ENCODE assay signal across 8 cellular contexts in the genomic region with DNA sequence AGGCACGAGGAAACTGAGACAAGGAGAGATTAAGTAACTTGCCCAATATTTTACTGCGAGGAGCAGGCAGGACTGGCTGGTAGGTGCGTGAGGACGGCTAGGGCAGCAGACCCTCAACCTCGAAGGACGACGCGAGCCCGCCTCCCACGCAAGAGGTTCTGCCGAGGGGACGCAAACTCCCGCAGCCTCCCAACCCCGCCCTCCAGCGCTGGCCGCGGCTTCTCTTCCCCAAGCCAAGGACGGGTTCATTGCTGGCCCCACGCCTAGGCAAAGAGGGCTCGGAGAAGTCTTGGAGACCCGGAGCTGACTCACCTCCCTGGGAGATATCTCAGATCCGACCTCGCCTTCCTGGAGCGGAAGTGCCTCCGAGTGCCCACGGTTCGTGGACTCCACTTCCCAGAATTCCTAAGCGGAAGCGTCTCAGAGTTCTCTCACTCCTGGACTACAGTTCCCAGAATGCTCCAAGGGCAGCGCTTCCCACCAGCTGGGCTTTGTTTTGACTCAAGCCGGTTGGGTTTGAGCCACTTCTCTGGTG. TPM values are rescaled to one million over a fixed set of nuclear protein-coding genes. Genes with fewer than 3 reads are reported as not detected.
DNase-seq lines count a peak whose midpoint lies in the region; ATAC-seq and TF ChIP-seq lines count a peak whose summit lies in the region.

TSS of gene ZNF235 (minus strand) at position 367 of the 535 bp plus-strand sequence. CDS start 1,621 bp downstream, outside the sequence.

- H3K9me2 ChIP-seq in OCI-LY1 (ENCODE audit: low read depth, low read length), result no peaks in the 10 kb centered on the region

- TF ChIP-seq CTCF in Caco-2 (IDR thresholded peaks at IDR 0.05; ENCODE audit: insufficient read depth in 1 of 2, low read depth in 1 of 2, low read length in 1 of 2, severe bottlenecking in 1 of 2, unreplicated experiment in 1 of 2) (no peak), OCI-LY1 (IDR thresholded peaks at IDR 0.05; ENCODE audit: low read length) (no peak), epithelial cell of proximal tubule (conservative IDR thresholded peaks at IDR 0.05; ENCODE audit: low read depth, low read length) (no peak), mucosa of descending colon (IDR thresholded peaks at IDR 0.05) (no peak)

- peaks cover 20% of the 10 kb centered on the region for H3K36me3 Mint-ChIP-seq in Caco-2 (ENCODE audit: insufficient read depth, unreplicated experiment)

- H3K27ac ChIP-seq in HUES6 (ENCODE audit: low read depth, low read length) (peak within 1 kb of the TSS; percentile 8; the same call in 1 of the 2 replicates), OCI-LY1 (ENCODE audit: low read depth, low read length, poor library complexity, severe bottlenecking) (no peak within 1 kb of the TSS)

- H3K9me3 ChIP-seq in Caco-2 (0 out of 2 replicates have a peak, but pooled peaks cover 3% of the 10 kb centered on the region), HUES6 (ENCODE audit: control insufficient read depth, insufficient read depth, low read depth, low read length) (no peaks in the 10 kb centered on the region), OCI-LY1 (ENCODE audit: low read length) (no peaks in the 10 kb centered on the region), mucosa of descending colon (peaks cover 20% of the 10 kb centered on the region)

- H3K9me3 Mint-ChIP-seq in Caco-2 (ENCODE audit: unreplicated experiment), result peaks cover 14% of the 10 kb centered on the region

- H3K9ac ChIP-seq in HUES6 (ENCODE audit: low read length) (peak within 1 kb of the TSS; percentile 85), OCI-LY1 (ENCODE audit: low read length) (peak within 1 kb of the TSS; percentile 65)

- H3K79me2 ChIP-seq in OCI-LY1 (ENCODE audit: insufficient read depth, low read length), result no peaks in the 10 kb centered on the region

- intact Hi-C loops in Caco-2 (cut with micrococcal nuclease; ENCODE audit: unreplicated experiment), result loop anchor here (1.0 kb wide), 4 partner anchors 45 to 191 kb away; partner anchors contain the start of genes ZNF112, ZNF225, ZNF227 and ZNF233
- intact Hi-C loops in mucosa of descending colon (cut with DNase I, micrococcal nuclease), result no loop called here

- H3K4me1 ChIP-seq in Caco-2 (peaks cover 6% of the 10 kb centered on the region; the same call in 1 of the 2 replicates), HUES6 (ENCODE audit: control insufficient read depth, insufficient read depth, low read length) (peaks cover 6% of the 10 kb centered on the region; the same call in 1 of the 2 replicates), OCI-LY1 (ENCODE audit: insufficient read depth, low read length, severe bottlenecking) (peaks cover 4% of the 10 kb centered on the region), mucosa of descending colon (ENCODE audit: low read depth) (no peaks in the 10 kb centered on the region)

- no peak within 1 kb of the TSS for H2AFZ ChIP-seq in OCI-LY1 (ENCODE audit: low read length)

- H3K27ac Mint-ChIP-seq in Caco-2 (ENCODE audit: unreplicated experiment), result peak within 1 kb of the TSS; percentile 60

- POLR2A ChIA-PET in Caco-2 (lab: Charles Lee), result interaction anchor here (0.5 to 1.5 kb wide), 4 partner anchors 45 to 772 kb away, joined by 3 to 5 read pairs (median 4); partner anchors contain the start of genes ZNF180, ZNF226 and ZNF575

- no peaks in the 10 kb centered on the region for H3K27me3 Mint-ChIP-seq in Caco-2 (ENCODE audit: insufficient read depth, unreplicated experiment)

- no peaks in the 10 kb centered on the region for H3K36me3 ChIP-seq in Caco-2 (ENCODE audit: control insufficient read depth, insufficient read depth, low read length)
- H3K36me3 ChIP-seq in HUES6 (ENCODE audit: control insufficient read depth, insufficient read depth, low read length), result peaks cover 16% of the 10 kb centered on the region
- no peaks in the 10 kb centered on the region for H3K36me3 ChIP-seq in OCI-LY1 (ENCODE audit: insufficient read depth, low read length)
- no peaks in the 10 kb centered on the region for H3K36me3 ChIP-seq in mucosa of descending colon (ENCODE audit: low read depth)

- no peaks in the 10 kb centered on the region for H3F3A ChIP-seq in OCI-LY1 (ENCODE audit: insufficient read depth, low read length)

- CTCF ChIA-PET in Caco-2 (lab: Charles Lee), result interaction anchor here (0.6 kb wide), 1 partner anchor 92 kb away, joined by 7 read pairs; the partner anchor contains the start of gene ZNF227

- H3K4me3 ChIP-seq in Caco-2 (ENCODE audit: low read depth, low read length) (peak within 1 kb of the TSS; percentile 75), HUES6 (ENCODE audit: low read depth, low read length) (peak within 1 kb of the TSS; percentile 81), OCI-LY1 (ENCODE audit: low read depth, low read length, poor library complexity, severe bottlenecking) (peak within 1 kb of the TSS; percentile 68), epithelial cell of proximal tubule (ENCODE audit: low read depth, low read length) (peak within 1 kb of the TSS; percentile 85), mucosa of descending colon (peak within 1 kb of the TSS; percentile 57)

- ATAC-seq in GM21381 (IDR thresholded peaks at IDR 0.05; ENCODE audit: unreplicated experiment) (peak; percentile 93), mucosa of descending colon (peak; percentile 100)

- peak within 1 kb of the TSS; percentile 74 for H3K4me2 ChIP-seq in OCI-LY1 (ENCODE audit: low read length)

- H3K4me1 Mint-ChIP-seq in Caco-2 (ENCODE audit: low read depth, unreplicated experiment), result no peaks in the 10 kb centered on the region

- H3K27me3 ChIP-seq in Caco-2 (replicated peaks; ENCODE audit: control insufficient read depth, insufficient read depth, low read length), result no peaks in the 10 kb centered on the region
- no peaks in the 10 kb centered on the region for H3K27me3 ChIP-seq in HUES6 (ENCODE audit: control insufficient read depth, insufficient read depth, low read length)
- H3K27me3 ChIP-seq in OCI-LY1 (ENCODE audit: insufficient read depth, low read length), result no peaks in the 10 kb centered on the region

- no peaks in the 10 kb centered on the region for H4K20me1 ChIP-seq in OCI-LY1 (ENCODE audit: insufficient read depth, low read length)

- peak within 1 kb of the TSS; percentile 84 for H3K4me3 Mint-ChIP-seq in Caco-2 (ENCODE audit: unreplicated experiment)

- BruUV-seq in Caco-2 (replicated peaks; lab: Mats Ljungman, UMichigan), result no TSS peak

- DNase-seq in Caco-2 (peak; percentile 90 to 93), activated T-cell treated with anti-CD3 and anti-CD28 coated beads for 4 hours (peak; percentile 62), epithelial cell of proximal tubule (ENCODE audit: low read depth) (peak; percentile 82), mucosa of descending colon (peak; percentile 86 to 90 (median 88))
- peak; percentile 31 to 44 for DNase-seq in stimulated activated CD8-positive, alpha-beta memory T cell treated with anti-CD3 and anti-CD28 coated beads, Interleukin-4, amount 100 ng/mL, for 1 hour (ENCODE audit: low read depth in 2 of 2, low spot score in 1 of 2)

RNA-seq across cellular contexts. Expression of gene ZNF235, which starts in this region (rescaled TPM):
- total RNA-seq in Caco-2 (2022) (9.2 and 9.5 TPM in 2 replicates), epithelial cell of proximal tubule (0.65 and 3.2 TPM in 2 replicates), mucosa of descending colon (10 to 100 TPM in 1 of 3 donors, 1 to 10 TPM in 2; 5.0 to 11.7 (median 9.8) TPM)

Comparison
In these comparisons a context has a peak if more than half of its experiments do, and no peak if none do; other contexts are left out.
1. DNase-seq: peak in every context shown above with its lines; median percentile 92 in Caco-2; 88 in mucosa of descending colon; 82 in epithelial cell of proximal tubule; 62 in activated T-cell treated with anti-CD3 and anti-CD28 coated beads for 4 hours; 38 in stimulated activated CD8-positive, alpha-beta memory T cell treated with anti-CD3 and anti-CD28 coated beads, Interleukin-4, amount 100 ng/mL, for 1 hour.